In the genomic region with DNA sequence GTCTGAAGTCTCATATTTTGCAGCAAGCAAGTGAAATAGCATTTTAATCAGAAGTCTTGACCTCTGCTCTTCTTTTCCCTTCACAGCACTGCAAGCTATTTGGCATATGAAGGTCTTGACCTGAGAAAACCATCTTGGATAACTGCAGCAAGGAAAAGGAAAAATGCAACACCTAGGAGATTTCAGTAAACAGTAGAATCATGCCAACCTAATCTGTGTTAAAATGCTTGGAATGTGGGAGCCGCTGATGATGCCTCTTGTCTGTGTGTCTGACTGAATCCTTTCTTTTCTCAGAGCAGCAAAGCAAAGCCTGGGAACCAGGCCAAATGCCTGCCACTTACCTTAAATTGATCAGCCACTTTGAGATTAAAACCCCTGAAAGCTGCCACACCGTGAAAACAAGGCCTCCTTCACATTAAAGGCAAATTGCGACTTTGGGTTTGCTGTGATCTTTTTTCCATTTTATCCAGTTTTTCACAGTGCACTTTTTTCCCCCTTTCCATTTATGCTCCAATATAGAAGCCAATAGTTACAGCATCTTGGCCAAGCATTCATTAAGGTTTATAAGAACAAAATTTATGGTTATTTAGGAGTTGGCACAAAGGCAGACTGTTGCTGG, we compare ENCODE assay signal across 9 cellular contexts.
DNase-seq lines count a peak whose midpoint lies in the region; ATAC-seq and TF ChIP-seq lines count a peak whose summit lies in the region.
"Had no signal": no experiment of that assay in that cellular context is flagged by ENCODE, and none has a peak within 500 bp of the region (broad histone marks: within the 10 kb centered on the region; RNA-seq: fewer than 3 reads in every experiment).

No MANE protein-coding gene starts in this region.

- no peak overlapping the region for H3K4me3 Mint-ChIP-seq in activated CD4-positive, alpha-beta memory T cell treated with anti-CD3 and anti-CD28 coated beads, Interleukin-2, amount 10 ng/mL, durations not matched to agents 7 days and 5 days
- H3K4me3 Mint-ChIP-seq: immature natural killer cell had no signal

- no peaks in the 10 kb centered on the region for H3K9me3 ChIP-seq in GM23248 (ENCODE audit: low read depth)

- in situ Hi-C loops in GM23248 (cut with MboI): no loop called here

- CTCF ChIA-PET in activated CD4-positive, alpha-beta memory T cell treated with anti-CD3 and anti-CD28 coated beads, Interleukin-2, amount 10 ng/mL, durations not matched to agents 7 days and 5 days (lab: Charles Lee): no interaction called here

- peak overlapping the region; percentile 45; the same call in 1 of the 2 replicates for H2AFZ ChIP-seq in GM23248

- H3K36me3 Mint-ChIP-seq in activated CD4-positive, alpha-beta memory T cell treated with anti-CD3 and anti-CD28 coated beads, Interleukin-2, amount 10 ng/mL, durations not matched to agents 7 days and 5 days (ENCODE audit: low read depth): peaks cover 2% of the 10 kb centered on the region
- H3K36me3 Mint-ChIP-seq: immature natural killer cell had no signal

- peaks cover 2% of the 10 kb centered on the region for H3K27me3 Mint-ChIP-seq in activated CD4-positive, alpha-beta memory T cell treated with anti-CD3 and anti-CD28 coated beads, Interleukin-2, amount 10 ng/mL, durations not matched to agents 7 days and 5 days

- H3K4me1 Mint-ChIP-seq in activated CD4-positive, alpha-beta memory T cell treated with anti-CD3 and anti-CD28 coated beads, Interleukin-2, amount 10 ng/mL, durations not matched to agents 7 days and 5 days: no peaks in the 10 kb centered on the region
- H3K4me1 Mint-ChIP-seq: immature natural killer cell had no signal

- peak overlapping the region; percentile 42; the same call in 1 of the 2 replicates for H3K9ac ChIP-seq in GM23248

- 25 to 26% methylated on average over 3 of the region's 3 CpGs for WGBS in GM23248 (ENCODE audit: low coverage in 1 of 2, low lambda C conversion rate in 2 of 2, missing lambda C conversion rate in 2 of 2), 2 experiments

- no peaks in the 10 kb centered on the region for H3K9me2 ChIP-seq in GM23248 (ENCODE audit: insufficient read depth)

- peak overlapping the region; percentile 55 for H3K27ac ChIP-seq in GM23248

- POLR2A ChIA-PET in activated CD4-positive, alpha-beta memory T cell treated with anti-CD3 and anti-CD28 coated beads, Interleukin-2, amount 10 ng/mL, durations not matched to agents 7 days and 5 days (lab: Charles Lee): no interaction called here

- ATAC-seq in omental fat pad (ENCODE audit: low FRiP score): peak; percentile 86

- H4K20me1 ChIP-seq in GM23248 (ENCODE audit: insufficient read depth): no peaks in the 10 kb centered on the region

- H3F3A ChIP-seq in GM23248 (ENCODE audit: insufficient read depth): 0 out of 2 replicates have a peak, but pooled peaks cover 12% of the 10 kb centered on the region

- TF ChIP-seq CTCF in choroid plexus epithelial cell (conservative IDR thresholded peaks at IDR 0.05; ENCODE audit: low read depth, low read length) (no peak), omental fat pad (IDR thresholded peaks at IDR 0.05) (no peak)

- H3K4me1 ChIP-seq in GM23248 (ENCODE audit: insufficient read depth): peaks cover 13% of the 10 kb centered on the region

- H3K4me2 ChIP-seq in GM23248 (ENCODE audit: unreplicated experiment): peak overlapping the region; percentile 42

- H3K79me2 ChIP-seq in GM23248 (ENCODE audit: insufficient read depth): no peaks in the 10 kb centered on the region

- H3K9me3 Mint-ChIP-seq in activated CD4-positive, alpha-beta memory T cell treated with anti-CD3 and anti-CD28 coated beads, Interleukin-2, amount 10 ng/mL, durations not matched to agents 7 days and 5 days: peaks cover 8% of the 10 kb centered on the region
- H3K9me3 Mint-ChIP-seq: immature natural killer cell had no signal

- H3K4me3 ChIP-seq in GM23248 (no peak overlapping the region), choroid plexus epithelial cell (ENCODE audit: low read depth, low read length) (no peak overlapping the region)

- H3K27me3 ChIP-seq in GM23248 (replicated peaks; ENCODE audit: insufficient read depth): no peaks in the 10 kb centered on the region

- H3K36me3 ChIP-seq in GM23248 (ENCODE audit: low read depth): no peaks in the 10 kb centered on the region

- DNase-seq in GM23248 (peak; percentile 61), NCI-H2227 treated with DMSO at 0.1 percent for 48 hours (lab: John Stamatoyannopoulos, UW) (peak; percentile 93), choroid plexus epithelial cell (ENCODE audit: low read depth) (peak; percentile 75), omental fat pad (ENCODE audit: low spot score) (no peak)
- no peak for DNase-seq in activated CD4-positive, alpha-beta memory T cell treated with anti-CD3 and anti-CD28 coated beads, Interleukin-2, amount 10 ng/mL, durations not matched to agents 7 days and 5 days
- no peak for DNase-seq in stimulated activated naive CD4-positive, alpha-beta T cell treated with Interleukin-2 at 50 U/mL for 16 hours (lab: John Stamatoyannopoulos, UW)
- no peak for DNase-seq in activated naive CD4-positive, alpha-beta T cell treated with anti-CD3 and anti-CD28 coated beads, Interleukin-2, amount 50 U/mL, for 16 hours
- DNase-seq in stimulated activated CD4-positive, alpha-beta T cell treated with anti-CD3 and anti-CD28 coated beads, Interleukin-2, amount 100 ng/mL, for 48 hours: no peak
- DNase-seq: immature natural killer cell had no signal

- H3K27ac Mint-ChIP-seq in activated CD4-positive, alpha-beta memory T cell treated with anti-CD3 and anti-CD28 coated beads, Interleukin-2, amount 10 ng/mL, durations not matched to agents 7 days and 5 days: no peak overlapping the region
- H3K27ac Mint-ChIP-seq: immature natural killer cell had no signal

Comparison
In these comparisons a context has a peak if more than half of its experiments do, and no peak if none do; other contexts are left out.
1. DNase-seq: peak in GM23248 (single experiment), NCI-H2227 treated with DMSO at 0.1 percent for 48 hours (single experiment) and choroid plexus epithelial cell (single experiment); none in omental fat pad (single experiment), activated CD4-positive, alpha-beta memory T cell treated with anti-CD3 and anti-CD28 coated beads, Interleukin-2, amount 10 ng/mL, durations not matched to agents 7 days and 5 days (single experiment), stimulated activated naive CD4-positive, alpha-beta T cell treated with Interleukin-2 at 50 U/mL for 16 hours (single experiment), activated naive CD4-positive, alpha-beta T cell treated with anti-CD3 and anti-CD28 coated beads, Interleukin-2, amount 50 U/mL, for 16 hours (single experiment) and stimulated activated CD4-positive, alpha-beta T cell treated with anti-CD3 and anti-CD28 coated beads, Interleukin-2, amount 100 ng/mL, for 48 hours (0 of 2).